1 cellular context compared by ENCODE assay signal in genomic region chr1:36150296-36151132, GRCh38.
TF ChIP-seq lines count a peak whose summit lies in the region.

No MANE protein-coding gene starts in this region.

TF ChIP-seq in K562, 482 proteins besides CTCF, POLR2A, EP300 and RAD21 (continued from another document and continues in another):
- TF ChIP-seq GATA2 (CRISPR knock-in tag; IDR thresholded peaks at IDR 0.05) (no peak), ZFX (CRISPR knock-in tag; IDR thresholded peaks at IDR 0.05) (no peak), NFYB (IDR thresholded peaks at IDR 0.05; ENCODE audit: extremely low read depth, insufficient read length) (peak; percentile 18), IFI16 (CRISPR knock-in tag; IDR thresholded peaks at IDR 0.05) (no peak), JUND (IDR thresholded peaks at IDR 0.05; ENCODE audit: borderline replicate concordance, low read depth, low read length) (peak; percentile 90), JUND (tag; IDR thresholded peaks at IDR 0.05; ENCODE audit: borderline replicate concordance, low read depth, low read length) (peak; percentile 85; the same call in 2 of the 3 replicates), USF1 (CRISPR knock-in tag; IDR thresholded peaks at IDR 0.05) (no peak), YY1 (IDR thresholded peaks at IDR 0.05; ENCODE audit: borderline replicate concordance in 1 of 3, control insufficient read depth in 1 of 3, extremely low read depth in 1 of 3, insufficient read depth in 3 of 3, insufficient read length in 1 of 3, insufficient replicate concordance in 2 of 3, low read depth in 1 of 3, low read length in 2 of 3) (peak in 2 of 3 experiments; percentile 43 to 52), ZNF695 (CRISPR knock-in tag; IDR thresholded peaks at IDR 0.05) (0 out of 2 replicates have a peak, but pooled peaks have one; percentile 30), JUNB (CRISPR knock-in tag; conservative IDR thresholded peaks at IDR 0.05) (no peak), RFX5 (IDR thresholded peaks at IDR 0.05; ENCODE audit: low read depth, low read length) (no peak), MYNN (IDR thresholded peaks at IDR 0.05) (peak; percentile 91), MYNN (CRISPR knock-in tag; IDR thresholded peaks at IDR 0.05) (no peak), RBM22 (IDR thresholded peaks at IDR 0.05; ENCODE audit: low read depth, low read length, poor library complexity, severe bottlenecking) (no peak), KLF6 (CRISPR knock-in tag; IDR thresholded peaks at IDR 0.05; ENCODE audit: borderline replicate concordance) (no peak), ZNF23 (CRISPR knock-in tag; IDR thresholded peaks at IDR 0.05) (no peak), ZNF644 (tag; IDR thresholded peaks at IDR 0.05; ENCODE audit: low read depth) (no peak), NR0B1 (IDR thresholded peaks at IDR 0.05; ENCODE audit: partially characterized antibody) (no peak), NFATC3 (IDR thresholded peaks at IDR 0.05) (no peak), TARDBP (IDR thresholded peaks at IDR 0.05) (no peak), ARID1B (IDR thresholded peaks at IDR 0.05) (peak; percentile 57), AFF1 (IDR thresholded peaks at IDR 0.05; ENCODE audit: low read depth in 1 of 2, partially characterized antibody in 2 of 2) (no peak), PML (IDR thresholded peaks at IDR 0.05; ENCODE audit: low read length) (no peak), NCOA6 (IDR thresholded peaks at IDR 0.05) (no peak), HLTF (IDR thresholded peaks at IDR 0.05) (no peak), HDAC8 (tag; IDR thresholded peaks at IDR 0.05) (no peak), TSC22D4 (tag; IDR thresholded peaks at IDR 0.05) (no peak), POU5F1 (IDR thresholded peaks at IDR 0.05; ENCODE audit: borderline replicate concordance, low read depth, low read length, partially characterized antibody) (peak; percentile 36), HNRNPH1 (optimal IDR thresholded peaks at IDR 0.05; ENCODE audit: low read depth, low read length) (no peak), TRIM28 (IDR thresholded peaks at IDR 0.05) (no peak), ADNP (tag; IDR thresholded peaks at IDR 0.05) (no peak), ZNF146 (CRISPR knock-in tag; IDR thresholded peaks at IDR 0.05; ENCODE audit: unreplicated experiment) (no peak), EZH2 (IDR thresholded peaks at IDR 0.05; ENCODE audit: borderline replicate concordance, low read depth, low read length) (no peak), ZBTB8A (IDR thresholded peaks at IDR 0.05; ENCODE audit: partially characterized antibody) (no peak), SNRNP70 (optimal IDR thresholded peaks at IDR 0.05; ENCODE audit: low read depth, low read length) (no peak), HCFC1 (IDR thresholded peaks at IDR 0.05; ENCODE audit: low read depth, low read length) (no peak), RHOXF2B (CRISPR knock-in tag; conservative IDR thresholded peaks at IDR 0.05) (no peak), HMGXB4 (CRISPR knock-in tag; IDR thresholded peaks at IDR 0.05) (no peak), TEAD1 (CRISPR knock-in tag; IDR thresholded peaks at IDR 0.05) (0 out of 4 replicates have a peak, but pooled peaks of 1 of the 2 experiments have one; percentile 62), EHMT2 (IDR thresholded peaks at IDR 0.05) (no peak), KLF16 (IDR thresholded peaks at IDR 0.05) (no peak), YBX1 (IDR thresholded peaks at IDR 0.05) (no peak), NR2F6 (CRISPR knock-in tag; IDR thresholded peaks at IDR 0.05) (no peak), SRSF9 (IDR thresholded peaks at IDR 0.05; ENCODE audit: borderline replicate concordance, low read depth, low read length) (no peak), POLR3G (IDR thresholded peaks at IDR 0.05; ENCODE audit: extremely low read depth, insufficient read length, insufficient replicate concordance) (no peak), ASH1L (IDR thresholded peaks at IDR 0.05; ENCODE audit: borderline replicate concordance, low read depth, partially characterized antibody) (no peak), KHSRP (IDR thresholded peaks at IDR 0.05) (no peak), ZMIZ1 (IDR thresholded peaks at IDR 0.05; ENCODE audit: low read depth in 2 of 2, low read length in 2 of 2) (no peak), IRF1 (CRISPR knock-in tag; IDR thresholded peaks at IDR 0.05; ENCODE audit: borderline replicate concordance) (no peak), NFXL1 (CRISPR knock-in tag; IDR thresholded peaks at IDR 0.05) (no peak), RBFOX2 (IDR thresholded peaks at IDR 0.05; ENCODE audit: low read depth, low read length) (peak; percentile 84), ATF1 (CRISPR knock-in tag; IDR thresholded peaks at IDR 0.05) (no peak), ATF1 (tag; IDR thresholded peaks at IDR 0.05) (no peak)
- TF ChIP-seq, protein P1, sequence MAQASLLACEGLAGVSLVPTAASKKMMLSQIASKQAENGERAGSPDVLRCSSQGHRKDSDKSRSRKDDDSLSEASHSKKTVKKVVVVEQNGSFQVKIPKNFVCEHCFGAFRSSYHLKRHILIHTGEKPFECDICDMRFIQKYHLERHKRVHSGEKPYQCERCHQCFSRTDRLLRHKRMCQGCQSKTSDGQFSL (CRISPR knock-in tag; IDR thresholded peaks at IDR 0.05): no peak; the same call in 1 of the 2 replicates
- TF ChIP-seq, protein P1 (tag; IDR thresholded peaks at IDR 0.05): no peak
- TF ChIP-seq, protein P2, sequence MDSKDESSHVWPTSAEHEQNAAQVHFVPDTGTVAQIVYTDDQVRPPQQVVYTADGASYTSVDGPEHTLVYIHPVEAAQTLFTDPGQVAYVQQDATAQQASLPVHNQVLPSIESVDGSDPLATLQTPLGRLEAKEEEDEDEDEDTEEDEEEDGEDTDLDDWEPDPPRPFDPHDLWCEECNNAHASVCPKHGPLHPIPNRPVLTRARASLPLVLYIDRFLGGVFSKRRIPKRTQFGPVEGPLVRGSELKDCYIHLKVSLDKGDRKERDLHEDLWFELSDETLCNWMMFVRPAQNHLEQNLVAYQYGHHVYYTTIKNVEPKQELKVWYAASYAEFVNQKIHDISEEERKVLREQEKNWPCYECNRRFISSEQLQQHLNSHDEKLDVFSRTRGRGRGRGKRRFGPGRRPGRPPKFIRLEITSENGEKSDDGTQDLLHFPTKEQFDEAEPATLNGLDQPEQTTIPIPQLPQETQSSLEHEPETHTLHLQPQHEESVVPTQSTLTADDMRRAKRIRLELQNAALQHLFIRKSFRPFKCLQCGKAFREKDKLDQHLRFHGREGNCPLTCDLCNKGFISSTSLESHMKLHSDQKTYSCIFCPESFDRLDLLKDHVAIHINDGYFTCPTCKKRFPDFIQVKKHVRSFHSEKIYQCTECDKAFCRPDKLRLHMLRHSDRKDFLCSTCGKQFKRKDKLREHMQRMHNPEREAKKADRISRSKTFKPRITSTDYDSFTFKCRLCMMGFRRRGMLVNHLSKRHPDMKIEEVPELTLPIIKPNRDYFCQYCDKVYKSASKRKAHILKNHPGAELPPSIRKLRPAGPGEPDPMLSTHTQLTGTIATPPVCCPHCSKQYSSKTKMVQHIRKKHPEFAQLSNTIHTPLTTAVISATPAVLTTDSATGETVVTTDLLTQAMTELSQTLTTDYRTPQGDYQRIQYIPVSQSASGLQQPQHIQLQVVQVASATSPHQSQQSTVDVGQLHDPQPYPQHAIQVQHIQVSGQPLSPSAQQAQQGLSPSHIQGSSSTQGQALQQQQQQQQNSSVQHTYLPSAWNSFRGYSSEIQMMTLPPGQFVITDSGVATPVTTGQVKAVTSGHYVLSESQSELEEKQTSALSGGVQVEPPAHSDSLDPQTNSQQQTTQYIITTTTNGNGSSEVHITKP (IDR thresholded peaks at IDR 0.05; ENCODE audit: partially characterized antibody): peak; percentile 34
